Comparison of ENCODE assay signal across 29 cellular contexts in genomic region chr3:154191520-154191919, GRCh38.
A peak's percentile ranks its signal among the peaks of the same experiment; 100 is the strongest.
DNase-seq lines count a peak whose midpoint lies in the region; ATAC-seq, FAIRE-seq and TF ChIP-seq lines count a peak whose summit lies in the region.
"Had no signal": no experiment of that assay in that cellular context is flagged by ENCODE, and none has a peak within 500 bp of the region (broad histone marks: within the 10 kb centered on the region; RNA-seq: fewer than 3 reads in every experiment).

No MANE protein-coding gene starts in this region.

- no peak overlapping the region for H2AK9ac ChIP-seq in IMR-90 (replicated peaks; ENCODE audit: low read depth, low read length, poor library complexity)

- H3K9me3 Mint-ChIP-seq in CD8-positive, alpha-beta memory T cell, result peaks cover 0 to 1% (median 0%) of the 10 kb centered on the region in 5 donors
- H3K9me3 Mint-ChIP-seq: CD8-positive, alpha-beta T cell had no signal

- intact Hi-C loops in IMR-90 (cut with micrococcal nuclease), result no loop called here
- intact Hi-C loops in K562 (cut with micrococcal nuclease), result no loop called here
- intact Hi-C loops in stomach (cut with DNase I; ENCODE audit: low total_unique reads), result no loop called here

- TF ChIP-seq EP300 in K562 (IDR thresholded peaks at IDR 0.05; ENCODE audit: low read length) (no peak), stomach (IDR thresholded peaks at IDR 0.05) (no peak)

- H3K9me3 ChIP-seq in IMR-90 (ENCODE audit: control insufficient read depth, insufficient read depth, low read length) (no peaks in the 10 kb centered on the region), K562 (replicated peaks; ENCODE audit: control insufficient read depth, insufficient read depth, low read depth, low read length) (no peaks in the 10 kb centered on the region), mesenchymal stem cell (ENCODE audit: control insufficient read depth, low read length) (no peaks in the 10 kb centered on the region), stomach (no peaks in the 10 kb centered on the region), neuronal stem cell (replicated peaks in 1 of 2; ENCODE audit: control insufficient read depth in 2 of 2, insufficient read depth in 1 of 2, low read depth in 1 of 2, low read length in 2 of 2) (no peaks in the 10 kb centered on the region)
- no peaks in the 10 kb centered on the region for H3K9me3 ChIP-seq in CD8-positive, alpha-beta memory T cell (ENCODE audit: low read length)
- H3K9me3 ChIP-seq: A549, HAP-1, SJCRH30 had no signal

- H3K4me3 ChIP-seq in IMR-90 (ENCODE audit: insufficient read depth, low read depth, low read length) (no peak overlapping the region), K562 (no peak overlapping the region), mesenchymal stem cell (ENCODE audit: insufficient read depth in 1 of 2, low read depth in 1 of 2, low read length in 2 of 2) (no peak overlapping the region), stomach (no peak overlapping the region), neuronal stem cell (ENCODE audit: low read length in 2 of 2) (no peak overlapping the region)
- no peak overlapping the region for H3K4me3 ChIP-seq in CD8-positive, alpha-beta memory T cell (ENCODE audit: low read length)
- H3K4me3 ChIP-seq: A549, HAP-1, SJCRH30 had no signal

- H3K27me3 ChIP-seq in IMR-90 (ENCODE audit: control insufficient read depth, insufficient read depth, low read length), result no peaks in the 10 kb centered on the region
- no peaks in the 10 kb centered on the region for H3K27me3 ChIP-seq in K562 (ENCODE audit: control insufficient read depth in 2 of 2, insufficient read depth in 2 of 2, low read length in 2 of 2)
- no peaks in the 10 kb centered on the region for H3K27me3 ChIP-seq in mesenchymal stem cell (ENCODE audit: control insufficient read depth in 1 of 2, insufficient read depth in 1 of 2, low read length in 2 of 2)
- H3K27me3 ChIP-seq in stomach, result no peaks in the 10 kb centered on the region
- H3K27me3 ChIP-seq in neuronal stem cell (ENCODE audit: control insufficient read depth in 3 of 3, insufficient read depth in 3 of 3, low read depth in 1 of 3, low read length in 3 of 3), result no peaks in the 10 kb centered on the region
- no peaks in the 10 kb centered on the region for H3K27me3 ChIP-seq in CD8-positive, alpha-beta memory T cell (ENCODE audit: insufficient read depth, low read length, poor library complexity, severe bottlenecking)
- H3K27me3 ChIP-seq: SJCRH30 had no signal

- H3K79me1 ChIP-seq in IMR-90 (ENCODE audit: low read depth in 1 of 2, low read length in 2 of 2), result no peaks in the 10 kb centered on the region
- no peaks in the 10 kb centered on the region for H3K79me1 ChIP-seq in mesenchymal stem cell (replicated peaks; ENCODE audit: low read length, poor library complexity, severe bottlenecking)
- no peaks in the 10 kb centered on the region for H3K79me1 ChIP-seq in neuronal stem cell (ENCODE audit: low read depth, low read length)

- H3K4me1 Mint-ChIP-seq in CD8-positive, alpha-beta memory T cell, result no peaks in the 10 kb centered on the region

- CTCF ChIA-PET in IMR-90 (lab: Yijun Ruan, JAX) (no interaction called here), K562 (lab: Yijun Ruan, JAX; ENCODE audit: low intra/inter-chr PET ratio) (no interaction called here)
- CTCF ChIA-PET in CD8-positive, alpha-beta memory T cell (lab: Charles Lee), result no interaction called here

- WGBS in IMR-90 (ENCODE audit: extremely low coverage in 2 of 2, insufficient read length in 1 of 2), 2 experiments, result 100% methylated on average over 1 of the region's 1 CpG; no CpG with 5 or more reads in 1 of the 2 experiments
- 0% methylated on average over 1 of the region's 1 CpG for WGBS in K562 (ENCODE audit: insufficient coverage, low coverage, missing lambda C conversion rate)
- 91% methylated on average over 1 of the region's 1 CpG for WGBS in mesenchymal stem cell
- 73 to 100% (median 97%) methylated on average over 1 of the region's 1 CpG for WGBS in stomach, 5 donors
- WGBS in neuronal stem cell (ENCODE audit: extremely low coverage in 2 of 2, insufficient read length in 2 of 2, insufficient replicate concordance in 1 of 2), 2 donors, result no CpG with 5 or more reads among the region's 1 CpG

- H3K9me1 ChIP-seq in IMR-90 (ENCODE audit: insufficient read depth, low read length) (0 out of 2 replicates have a peak, but pooled peaks cover 3% of the 10 kb centered on the region), K562 (ENCODE audit: control insufficient read depth, insufficient read depth, low read length) (no peaks in the 10 kb centered on the region)

- ATAC-seq in IMR-90 (ENCODE audit: low read depth) (no peak; the same call in 1 of the 2 replicates), K562 (no peak)
- ATAC-seq: A549; CD8-positive, alpha-beta T cell; PC-3 had no signal

- no peak overlapping the region for H4K5ac ChIP-seq in IMR-90 (ENCODE audit: low read depth, low read length)

- no peaks in the 10 kb centered on the region for H3K36me3 ChIP-seq in IMR-90 (ENCODE audit: control insufficient read depth, insufficient read depth, low read length)
- no peaks in the 10 kb centered on the region for H3K36me3 ChIP-seq in K562 (ENCODE audit: control insufficient read depth, insufficient read depth, low read length)
- H3K36me3 ChIP-seq in mesenchymal stem cell (ENCODE audit: control insufficient read depth in 1 of 2, insufficient read depth in 2 of 2, low read depth in 1 of 2, low read length in 2 of 2), result no peaks in the 10 kb centered on the region
- H3K36me3 ChIP-seq in stomach, result peaks cover 0 to 61% (median 50%) of the 10 kb centered on the region in 4 donors
- H3K36me3 ChIP-seq in neuronal stem cell (replicated peaks in 1 of 2; ENCODE audit: control insufficient read depth in 2 of 2, insufficient read depth in 2 of 2, low read length in 2 of 2), result peaks cover 8 to 74% of the 10 kb centered on the region in 2 donors
- H3K36me3 ChIP-seq in CD8-positive, alpha-beta memory T cell (ENCODE audit: insufficient read depth, low read length), result no peaks in the 10 kb centered on the region
- H3K36me3 ChIP-seq: HAP-1, SJCRH30 had no signal

- no peak overlapping the region for H2AK5ac ChIP-seq in IMR-90 (ENCODE audit: low read depth, low read length)
- H2AK5ac ChIP-seq in mesenchymal stem cell (ENCODE audit: low read length, severe bottlenecking), result no peak overlapping the region
- no peak overlapping the region for H2AK5ac ChIP-seq in neuronal stem cell (ENCODE audit: low read depth, low read length)

- H3K79me2 ChIP-seq in K562 (ENCODE audit: control insufficient read depth, insufficient read depth, low read length), result no peaks in the 10 kb centered on the region

- H3K4ac ChIP-seq in IMR-90 (ENCODE audit: low read depth, low read length) (no peak overlapping the region), mesenchymal stem cell (ENCODE audit: low read depth in 1 of 2, low read length in 2 of 2) (no peak overlapping the region), neuronal stem cell (ENCODE audit: low read length) (no peak overlapping the region)

- dilution Hi-C loops in IMR-90 (cut with HindIII; ENCODE audit: low sequenced_read_pairs, unreplicated experiment), result no loop called here

- no peak for TF ChIP-seq POLR2A in IMR-90 (IDR thresholded peaks at IDR 0.05; ENCODE audit: low read depth, low read length)
- TF ChIP-seq POLR2A in K562 (conservative IDR thresholded peaks at IDR 0.05), result no peak
- TF ChIP-seq POLR2A in stomach (IDR thresholded peaks at IDR 0.05), result no peak

- BruUV-seq in IMR-90 (replicated peaks; lab: Mats Ljungman, UMichigan) (no TSS peak), K562 (replicated peaks; lab: Mats Ljungman, UMichigan) (no TSS peak)

- in situ Hi-C loops in IMR-90 (cut with MboI; ENCODE audit: low sequenced_read_pairs) (no loop called here), K562 (cut with MboI) (no loop called here)

- peaks cover 2% of the 10 kb centered on the region; the same call in 1 of the 2 replicates for H3K4me1 ChIP-seq in IMR-90 (ENCODE audit: control insufficient read depth, insufficient read depth, low read length)
- H3K4me1 ChIP-seq in K562 (replicated peaks in 1 of 2; ENCODE audit: control insufficient read depth in 2 of 2, insufficient read depth in 2 of 2, low read length in 2 of 2), result no peaks in the 10 kb centered on the region
- H3K4me1 ChIP-seq in mesenchymal stem cell (ENCODE audit: control insufficient read depth, insufficient read depth, low read depth, low read length), result peaks cover 1% of the 10 kb centered on the region
- no peaks in the 10 kb centered on the region for H3K4me1 ChIP-seq in stomach
- no peaks in the 10 kb centered on the region for H3K4me1 ChIP-seq in neuronal stem cell (ENCODE audit: control insufficient read depth in 2 of 2, insufficient read depth in 1 of 2, low read depth in 1 of 2, low read length in 2 of 2)
- no peaks in the 10 kb centered on the region for H3K4me1 ChIP-seq in CD8-positive, alpha-beta memory T cell (ENCODE audit: insufficient read depth, low read length)
- H3K4me1 ChIP-seq: A549, HAP-1, SJCRH30 had no signal

- H2BK20ac ChIP-seq in IMR-90 (ENCODE audit: low read depth, low read length), result no peak overlapping the region

- TF ChIP-seq RAD21 in IMR-90 (IDR thresholded peaks at IDR 0.05; ENCODE audit: low read length) (no peak), K562 (CRISPR knock-in tag; conservative IDR thresholded peaks at IDR 0.05 in 1 of 2, IDR thresholded peaks at IDR 0.05 in 1 of 2) (no peak)

- H2BK12ac ChIP-seq in mesenchymal stem cell (ENCODE audit: low read length in 2 of 2) (no peak overlapping the region), neuronal stem cell (ENCODE audit: low read length) (no peak overlapping the region)

- H4K20me1 ChIP-seq in IMR-90 (ENCODE audit: insufficient read depth, low read length) (no peaks in the 10 kb centered on the region), K562 (replicated peaks; ENCODE audit: control insufficient read depth, insufficient read depth, low read length) (no peaks in the 10 kb centered on the region)

- FAIRE-seq in K562 (lab: Jason Lieb, UNC), result no peak
- FAIRE-seq: A549, GM12891 had no signal

- no peak overlapping the region for H2BK15ac ChIP-seq in IMR-90 (ENCODE audit: low read depth, low read length)
- no peak overlapping the region for H2BK15ac ChIP-seq in mesenchymal stem cell (ENCODE audit: low read depth, poor library complexity, severe bottlenecking)
- no peak overlapping the region for H2BK15ac ChIP-seq in neuronal stem cell (ENCODE audit: low read length)

- H3K4me2 ChIP-seq in IMR-90 (ENCODE audit: low read depth, low read length), result no peak overlapping the region
- H3K4me2 ChIP-seq in K562 (ENCODE audit: insufficient read depth, low read length), result no peak overlapping the region
- H3K4me2 ChIP-seq in mesenchymal stem cell (ENCODE audit: low read length, poor library complexity, severe bottlenecking), result no peak overlapping the region
- no peak overlapping the region for H3K4me2 ChIP-seq in neuronal stem cell (ENCODE audit: insufficient read depth, low read length, poor library complexity, severe bottlenecking)
- H3K4me2 ChIP-seq: A549, KMS-11 had no signal

- H2BK120ac ChIP-seq in IMR-90 (ENCODE audit: low read depth, low read length) (no peak overlapping the region), mesenchymal stem cell (ENCODE audit: low read depth, low read length) (no peak overlapping the region), neuronal stem cell (ENCODE audit: low read depth, low read length) (no peak overlapping the region)

- H3K27ac ChIP-seq in IMR-90 (ENCODE audit: insufficient read depth, low read length), result no peak overlapping the region
- no peak overlapping the region for H3K27ac ChIP-seq in K562 (ENCODE audit: extremely low read depth, low read depth, low read length)
- no peak overlapping the region for H3K27ac ChIP-seq in mesenchymal stem cell (ENCODE audit: low read length, poor library complexity, severe bottlenecking)
- H3K27ac ChIP-seq in stomach, result no peak overlapping the region
- no peak overlapping the region for H3K27ac ChIP-seq in neuronal stem cell (replicated peaks; ENCODE audit: low read length)
- H3K27ac ChIP-seq in CD8-positive, alpha-beta memory T cell (ENCODE audit: low read depth, low read length), result no peak overlapping the region
- H3K27ac ChIP-seq: A549, C4-2B, KMS-11, SJCRH30 had no signal

- H3K18ac ChIP-seq in IMR-90 (ENCODE audit: low read depth, low read length) (no peak overlapping the region), mesenchymal stem cell (ENCODE audit: low read depth in 1 of 2, low read length in 2 of 2) (peak overlapping the region in 1 of 2 experiments; percentile 11), neuronal stem cell (ENCODE audit: low read length) (no peak overlapping the region)

- DNase-seq in IMR-90, result peak; percentile 27
- no peak for DNase-seq in K562 (ENCODE audit: extremely low read depth in 1 of 4, low spot score in 3 of 4)
- DNase-seq in mesenchymal stem cell, result peak; percentile 3
- no peak for DNase-seq in stomach
- DNase-seq in epidermal melanocyte (ENCODE audit: insufficient read length, low spot score), result no peak
- DNase-seq in neuronal stem cell (ENCODE audit: low spot score), result no peak
- no peak for DNase-seq in CD8-positive, alpha-beta memory T cell
- DNase-seq: CD8-positive, alpha-beta T cell; DMS 273 treated with DMSO at 0.1 percent for 48 hours; DMS79; EL; GF-D8; HFFc6; NCI-H1048; NCI-H1417; NCI-H1694; NCI-H2029 treated with DMSO at 0.1 percent for 48 hours; NCI-H446 treated with DMSO at 0.1 percent for 48 hours; NCI-H526; NCI-H82; NK-92 treated with Interleukin-12 subunit alpha and Interleukin-12 subunit beta, amount 100 ng/mL, for 24 hours; PC-3; SJCRH30 had no signal

- H4K91ac ChIP-seq in IMR-90 (ENCODE audit: insufficient read depth, low read depth, low read length) (no peak overlapping the region), mesenchymal stem cell (ENCODE audit: low read length) (no peak overlapping the region), neuronal stem cell (ENCODE audit: low read depth, low read length, poor library complexity) (no peak overlapping the region)

- no peak overlapping the region for H4K8ac ChIP-seq in IMR-90 (ENCODE audit: low read depth in 2 of 2, low read length in 2 of 2)
- H4K8ac ChIP-seq in mesenchymal stem cell (ENCODE audit: low read length), result no peak overlapping the region
- no peak overlapping the region for H4K8ac ChIP-seq in neuronal stem cell (ENCODE audit: low read depth, low read length)

- no peak overlapping the region for H3K27ac Mint-ChIP-seq in CD8-positive, alpha-beta memory T cell
- H3K27ac Mint-ChIP-seq: B cell; CD8-positive, alpha-beta T cell; HFFc6 had no signal

- H2AFZ ChIP-seq in IMR-90 (replicated peaks; ENCODE audit: low read length, poor library complexity) (no peak overlapping the region), K562 (ENCODE audit: low read depth, low read length) (no peak overlapping the region), mesenchymal stem cell (ENCODE audit: low read depth, low read length) (no peak overlapping the region), neuronal stem cell (ENCODE audit: low read length) (no peak overlapping the region)

- no peak overlapping the region for H3K4me3 Mint-ChIP-seq in CD8-positive, alpha-beta memory T cell
- H3K4me3 Mint-ChIP-seq: B cell; CD8-positive, alpha-beta T cell; HFFc6 had no signal

- H3K14ac ChIP-seq in IMR-90 (replicated peaks; ENCODE audit: low read depth, low read length), result no peak overlapping the region
- no peak overlapping the region for H3K14ac ChIP-seq in mesenchymal stem cell (ENCODE audit: low read length in 2 of 2)
- H3K14ac ChIP-seq in neuronal stem cell (ENCODE audit: low read length), result no peak overlapping the region

- H3K36me3 Mint-ChIP-seq in CD8-positive, alpha-beta memory T cell, result no peaks in the 10 kb centered on the region
- H3K36me3 Mint-ChIP-seq: CD8-positive, alpha-beta T cell had no signal

- POLR2A ChIA-PET in IMR-90 (lab: Charles Lee; ENCODE audit: unreplicated experiment) (no interaction called here), K562 (lab: Yijun Ruan, JAX) (no interaction called here)
- POLR2A ChIA-PET in CD8-positive, alpha-beta memory T cell (lab: Charles Lee), result no interaction called here

- H2BK5ac ChIP-seq in IMR-90 (ENCODE audit: low read depth, low read length, poor library complexity, severe bottlenecking), result no peak overlapping the region
- no peak overlapping the region for H2BK5ac ChIP-seq in mesenchymal stem cell (ENCODE audit: low read depth, low read length, poor library complexity, severe bottlenecking)
- no peak overlapping the region for H2BK5ac ChIP-seq in neuronal stem cell (ENCODE audit: low read length)

- H3K56ac ChIP-seq in IMR-90 (ENCODE audit: extremely low read depth, insufficient read depth, low read length), result no peak overlapping the region

- H3K9ac ChIP-seq in IMR-90 (ENCODE audit: low read depth, low read length) (no peak overlapping the region), K562 (ENCODE audit: insufficient read depth in 1 of 2, low read depth in 2 of 2, low read length in 2 of 2) (no peak overlapping the region), mesenchymal stem cell (ENCODE audit: low read length) (no peak overlapping the region), neuronal stem cell (ENCODE audit: low read depth, low read length, poor library complexity) (no peak overlapping the region)
- H3K9ac ChIP-seq: KMS-11 had no signal

- TF ChIP-seq CTCF in IMR-90 (conservative IDR thresholded peaks at IDR 0.05; ENCODE audit: low read depth, low read length) (no peak), K562 (IDR thresholded peaks at IDR 0.05 in 2 of 3, conservative IDR thresholded peaks at IDR 0.05 in 1 of 3; ENCODE audit: insufficient read depth in 2 of 3, low read depth in 1 of 3, low read length in 3 of 3) (no peak), stomach (IDR thresholded peaks at IDR 0.05) (no peak)

- H3K23ac ChIP-seq in IMR-90 (ENCODE audit: low read depth, low read length) (no peak overlapping the region), mesenchymal stem cell (ENCODE audit: low read length in 2 of 2) (no peak overlapping the region), neuronal stem cell (ENCODE audit: low read depth, low read length, poor library complexity) (no peak overlapping the region)

- peaks cover 0 to 24% of the 10 kb centered on the region in 2 donors for H3K27me3 Mint-ChIP-seq in CD8-positive, alpha-beta memory T cell

Comparison
In these comparisons a context has a peak if more than half of its experiments do, and no peak if none do; other contexts are left out.
1. DNase-seq: peak in IMR-90 (single experiment) and mesenchymal stem cell (single experiment); none in K562 (0 of 4), stomach (single experiment), epidermal melanocyte (single experiment), neuronal stem cell (single experiment) and CD8-positive, alpha-beta memory T cell (0 of 5).